ENCODE assay signal across 25 cellular contexts in the genomic region with DNA sequence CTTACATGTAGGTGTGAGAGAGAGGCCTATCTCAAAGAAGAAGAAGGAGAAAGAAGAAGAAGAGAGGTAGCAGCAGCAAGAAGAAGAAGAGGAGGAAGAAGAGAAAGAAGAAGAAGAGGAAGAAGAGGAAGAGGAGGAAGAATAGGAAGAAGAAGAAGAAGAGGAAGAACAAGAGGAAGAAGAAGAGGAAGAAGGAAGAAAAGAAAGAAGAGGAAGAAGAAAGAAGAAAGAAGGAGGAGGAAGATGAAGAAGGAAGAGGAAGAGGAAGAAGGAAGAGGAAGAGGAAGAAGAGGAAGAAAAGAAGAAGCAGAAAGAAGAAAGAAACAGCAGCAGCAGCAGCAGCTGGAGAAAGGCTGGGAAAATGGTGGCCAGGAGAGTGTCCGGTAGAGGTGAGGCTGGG.
"Had no signal": no experiment of that assay in that cellular context is flagged by ENCODE, and none has a peak within 500 bp of the region (broad histone marks: within the 10 kb centered on the region; RNA-seq: fewer than 3 reads in every experiment).

No MANE protein-coding gene starts in this region.

- H3K9me3 ChIP-seq: body of pancreas, SK-N-SH had no signal

- DNase-seq: activated CD4-positive, alpha-beta memory T cell treated with anti-CD3 and anti-CD28 coated beads for 36 hours; activated CD4-positive, alpha-beta T cell treated with anti-CD3 and anti-CD28 coated beads, Interleukin-2, amount 10 ng/mL, durations not matched to agents 24 days and 14 days; activated CD4-positive, CD25-positive, alpha-beta regulatory T cell treated with anti-CD3 and anti-CD28 coated beads, Interleukin-2, amount 50 U/mL, for 72 hours; activated CD8-positive, alpha-beta memory T cell treated with anti-CD3 and anti-CD28 coated beads, Interleukin-2, amount 50 U/mL, for 48 hours; activated effector memory CD4-positive, alpha-beta T cell treated with Interleukin-2 at 50 U/mL for 16 hours; activated naive CD4-positive, alpha-beta T cell; activated T-cell treated with anti-CD3 and anti-CD28 coated beads, Interleukin-2, amount 50 U/mL, for 1 hour; body of pancreas; NCI-H1105 treated with DMSO at 0.1 percent for 48 hours; NCI-H1436 treated with DMSO at 0.1 percent for 48 hours; NCI-H187 treated with DMSO at 0.1 percent for 48 hours; NCI-H2081 treated with DMSO at 0.1 percent for 48 hours; NCI-H446; NCI-H524; Peyer's patch; Right ventricle myocardium superior; SJCRH30; SK-N-SH; SW 1271; T-helper 9 cell had no signal

- ATAC-seq: body of pancreas, WTC11 had no signal

- H3K27ac Mint-ChIP-seq: activated CD4-positive, alpha-beta memory T cell treated with anti-CD3 and anti-CD28 coated beads for 36 hours; activated CD4-positive, alpha-beta T cell treated with anti-CD3 and anti-CD28 coated beads, Interleukin-2, amount 10 ng/mL, durations not matched to agents 24 days and 14 days; activated naive CD4-positive, alpha-beta T cell treated with anti-CD3 and anti-CD28 coated beads, Interleukin-2, amount 50 U/mL, for 24 hours; T-helper 1 cell treated with Interleukin-12 subunit alpha and Interleukin-12 subunit beta and Interleukin-4 antibody, amounts not matched to agents 30 μg/mL and 1 μg/mL, for 36 hours; WTC11 had no signal

- H3K36me3 ChIP-seq: ascending aorta, Peyer's patch, SJCRH30 had no signal

- H3K27me3 ChIP-seq: ascending aorta, body of pancreas, Peyer's patch, SJCRH30 had no signal

- H3K4me3 ChIP-seq: ascending aorta, body of pancreas, Peyer's patch, SJCRH30 had no signal

- H3K4me3 Mint-ChIP-seq: activated CD4-positive, alpha-beta memory T cell treated with anti-CD3 and anti-CD28 coated beads for 36 hours; activated CD4-positive, alpha-beta T cell treated with anti-CD3 and anti-CD28 coated beads, Interleukin-2, amount 10 ng/mL, durations not matched to agents 24 days and 14 days; activated naive CD4-positive, alpha-beta T cell treated with anti-CD3 and anti-CD28 coated beads, Interleukin-2, amount 50 U/mL, for 24 hours; T-helper 1 cell treated with Interleukin-12 subunit alpha and Interleukin-12 subunit beta and Interleukin-4 antibody, amounts not matched to agents 30 μg/mL and 1 μg/mL, for 36 hours; WTC11 had no signal

- H3K4me1 Mint-ChIP-seq: activated naive CD4-positive, alpha-beta T cell treated with anti-CD3 and anti-CD28 coated beads, Interleukin-2, amount 50 U/mL, for 24 hours had no signal

- H3K4me1 ChIP-seq: ascending aorta, body of pancreas, Peyer's patch had no signal

- H3K27ac ChIP-seq: ascending aorta, body of pancreas, Peyer's patch, RWPE1, SJCRH30 had no signal
